Comparison of ENCODE assay signal across 8 cellular contexts in genomic region chr10:102225646-102226541, GRCh38. TPM values are rescaled to one million over a fixed set of nuclear protein-coding genes. Genes with fewer than 3 reads are reported as not detected.
DNase-seq lines count a peak whose midpoint lies in the region; ATAC-seq and TF ChIP-seq lines count a peak whose summit lies in the region.

Gene ELOVL3, plus strand, starts transcription at chr10:102226299. Its CDS starts 250 bp downstream, at chr10:102226549.

- H2AFZ ChIP-seq in mammary epithelial cell (ENCODE audit: low read depth, low read length) = peak within 1 kb of the TSS; percentile 99

- H3K27me3 ChIP-seq in mammary epithelial cell (ENCODE audit: insufficient read depth, low read length) (no peaks in the 10 kb centered on the region), skeletal muscle tissue (ENCODE audit: control insufficient read depth in 3 of 3, insufficient read depth in 3 of 3, low read length in 3 of 3) (peaks cover 0 to 11% (median 2%) of the 10 kb centered on the region in 3 donors)

- WGBS in mammary epithelial cell (ENCODE audit: low coverage, missing lambda C conversion rate) = 4% methylated on average over 34 of the region's 47 CpGs

- peak; percentile 88 for ATAC-seq in HG02588 (IDR thresholded peaks at IDR 0.05; ENCODE audit: unreplicated experiment)

- DNase-seq in GM03348 (ENCODE audit: low spot score) (peak; percentile 98), NCI-H128 (lab: John Stamatoyannopoulos, UW; ENCODE audit: unreplicated experiment) (peak; percentile 64), mammary epithelial cell (peak; percentile 87), iPS-NIHi11 (ENCODE audit: low spot score) (peak; percentile 100), NCI-H345 (lab: John Stamatoyannopoulos, UW) (no peak)

- H3K4me1 ChIP-seq in mammary epithelial cell (ENCODE audit: insufficient read depth, low read length) (peaks cover 26% of the 10 kb centered on the region), skeletal muscle tissue (ENCODE audit: control insufficient read depth in 3 of 3, insufficient read depth in 3 of 3, low read length in 3 of 3) (peaks cover 17 to 31% (median 21%) of the 10 kb centered on the region in 3 donors)

- intact Hi-C loops in mammary epithelial cell (cut with micrococcal nuclease) = no loop called here

- H3K4me3 ChIP-seq in WI38 (ENCODE audit: low read depth, low read length) (0 out of 2 replicates have a peak within 1 kb of the TSS, but pooled peaks have one; percentile 34), mammary epithelial cell (replicated peaks in 1 of 3; ENCODE audit: insufficient read depth in 1 of 3, low read depth in 2 of 3, low read length in 3 of 3) (peak within 1 kb of the TSS; percentile 16 to 36 (median 31)), skeletal muscle tissue (ENCODE audit: low read length in 3 of 3) (peak within 1 kb of the TSS; percentile 70 to 75 (median 70))

- in situ Hi-C loops in mammary epithelial cell (cut with MboI; ENCODE audit: low sequenced_read_pairs in 2 of 2) = loop anchor here (5.0 to 25.0 kb wide), 3 partner anchors 59 to 361 kb away; no protein-coding TSS in a partner anchor

- no peak for TF ChIP-seq CTCF in WI38 (IDR thresholded peaks at IDR 0.05; ENCODE audit: low read depth, low read length)
- TF ChIP-seq CTCF in mammary epithelial cell (conservative IDR thresholded peaks at IDR 0.05 in 1 of 2, IDR thresholded peaks at IDR 0.05 in 1 of 2; ENCODE audit: extremely low read depth in 1 of 2, insufficient read depth in 1 of 2, low read depth in 1 of 2, low read length in 2 of 2) = no peak

- CTCF ChIA-PET in mammary epithelial cell (lab: Charles Lee; ENCODE audit: low non-redundant PET) = interaction anchor here (0.6 to 1.4 kb wide), 3 partner anchors 56 to 176 kb away, joined by 3 to 4 read pairs (median 4); no protein-coding TSS in a partner anchor

- dilution Hi-C loops in mammary epithelial cell (cut with HindIII; ENCODE audit: low sequenced_read_pairs) = loop anchor here (5.0 to 10.0 kb wide), 6 partner anchors 36 to 369 kb away; partner anchors contain the start of genes ACTR1A and SUFU

- H3K36me3 ChIP-seq in mammary epithelial cell (ENCODE audit: insufficient read depth, low read length) (no peaks in the 10 kb centered on the region), skeletal muscle tissue (ENCODE audit: control insufficient read depth in 3 of 3, insufficient read depth in 3 of 3, low read length in 3 of 3) (no peaks in the 10 kb centered on the region)

- H3K4me2 ChIP-seq in mammary epithelial cell (ENCODE audit: insufficient read depth, low read depth, low read length) = peak within 1 kb of the TSS; percentile 88

- H3K9me3 ChIP-seq in mammary epithelial cell (replicated peaks; ENCODE audit: insufficient read depth, low read length) (no peaks in the 10 kb centered on the region), skeletal muscle tissue (ENCODE audit: control insufficient read depth in 3 of 3, low read length in 3 of 3) (no peaks in the 10 kb centered on the region)

- no TSS peak for BruUV-seq in mammary epithelial cell (replicated peaks; lab: Mats Ljungman, UMichigan)

- H3K9ac ChIP-seq in mammary epithelial cell (ENCODE audit: insufficient read depth, low read length) (peak within 1 kb of the TSS; percentile 35), skeletal muscle tissue (ENCODE audit: low read depth in 1 of 3, low read length in 3 of 3) (peak within 1 kb of the TSS; percentile 66 to 78 (median 73))

- H3K27ac ChIP-seq in mammary epithelial cell (ENCODE audit: insufficient read depth, low read depth, low read length) (peak within 1 kb of the TSS; percentile 24), skeletal muscle tissue (ENCODE audit: low read depth, low read length) (peak within 1 kb of the TSS; percentile 81)

- H3K79me2 ChIP-seq in mammary epithelial cell (ENCODE audit: insufficient read depth, low read length) = no peaks in the 10 kb centered on the region

- H4K20me1 ChIP-seq in mammary epithelial cell (ENCODE audit: insufficient read depth, low read length) = no peaks in the 10 kb centered on the region

RNA-seq across cellular contexts. Expression of gene ELOVL3, which starts in this region (rescaled TPM):
- total RNA-seq in mammary epithelial cell (under 1 TPM; 0.17 to 0.45 TPM), skeletal muscle tissue (not detected)
- 1.2 TPM for polyA plus RNA-seq in mammary epithelial cell
- polyA minus RNA-seq in mammary epithelial cell = 15.7 TPM
